Comparison of ENCODE assay signal across 22 cellular contexts in the genomic region with DNA sequence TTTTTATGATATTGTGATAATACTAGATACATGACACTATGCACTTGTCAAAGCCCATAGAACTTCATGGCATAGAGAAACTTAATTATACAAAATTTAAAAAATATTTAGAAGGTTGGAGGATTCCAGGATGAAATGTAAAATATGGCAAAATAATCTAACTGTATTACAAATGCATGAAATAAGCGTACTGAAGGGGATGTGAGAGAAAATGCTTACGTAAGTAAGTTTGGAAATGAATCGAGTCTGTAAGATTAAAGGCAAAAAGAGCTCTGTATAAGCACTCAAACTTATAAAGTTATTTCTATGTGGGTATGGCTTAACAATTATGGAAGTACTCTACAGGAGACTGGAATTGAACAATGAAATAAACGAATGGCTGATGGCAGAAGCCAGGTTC. TPM values are rescaled to one million over a fixed set of nuclear protein-coding genes. Genes with fewer than 3 reads are reported as not detected.
DNase-seq lines count a peak whose midpoint lies in the region; ATAC-seq and TF ChIP-seq lines count a peak whose summit lies in the region.
"Had no signal": no experiment of that assay in that cellular context is flagged by ENCODE, and none has a peak within 500 bp of the region (broad histone marks: within the 10 kb centered on the region; RNA-seq: fewer than 3 reads in every experiment).

No MANE protein-coding gene starts in this region.

- CTCF ChIA-PET in activated CD4-positive, alpha-beta T cell treated with anti-CD3 and anti-CD28 coated beads for 36 hours (lab: Charles Lee) = interaction anchor here (0.6 to 1.6 kb wide), 3 partner anchors 22 to 288 kb away, joined by 3 read pairs; no protein-coding TSS in a partner anchor
- CTCF ChIA-PET in T-cell (lab: Charles Lee) = interaction anchor here in 1 of 2 donors (0.6 kb wide), 1 partner anchor 284 kb away, joined by 3 read pairs; no protein-coding TSS in a partner anchor

- no peaks in the 10 kb centered on the region for H3K36me3 Mint-ChIP-seq in activated CD4-positive, alpha-beta T cell treated with anti-CD3 and anti-CD28 coated beads for 36 hours (ENCODE audit: low read depth)
- peaks cover 12% of the 10 kb centered on the region for H3K36me3 Mint-ChIP-seq in CD4-positive, CD25-positive, alpha-beta regulatory T cell
- H3K36me3 Mint-ChIP-seq in T-cell = no peaks in the 10 kb centered on the region
- H3K36me3 Mint-ChIP-seq: CD8-positive, alpha-beta T cell; IgD-negative memory B cell had no signal

- peak overlapping the region; percentile 9 for H3K27ac Mint-ChIP-seq in activated CD4-positive, alpha-beta T cell treated with anti-CD3 and anti-CD28 coated beads for 36 hours
- peak overlapping the region in 2 of 3 donors; percentile 33 to 60 for H3K27ac Mint-ChIP-seq in CD4-positive, CD25-positive, alpha-beta regulatory T cell
- H3K27ac Mint-ChIP-seq in T-cell = peak overlapping the region; percentile 89 to 96
- H3K27ac Mint-ChIP-seq: HFFc6, IgD-negative memory B cell had no signal

- H3K9ac ChIP-seq in Loucy (ENCODE audit: low read depth, low read length, poor library complexity, severe bottlenecking) = peak overlapping the region; percentile 35
- H3K9ac ChIP-seq: GM23248 had no signal

- no peaks in the 10 kb centered on the region for H3K9me3 ChIP-seq in CD4-positive, CD25-positive, alpha-beta regulatory T cell (ENCODE audit: control insufficient read depth in 2 of 2, low read length in 2 of 2)
- H3K9me3 ChIP-seq in Loucy (ENCODE audit: insufficient read depth, low read depth, low read length) = no peaks in the 10 kb centered on the region
- H3K9me3 ChIP-seq: A549 had no signal

- TF ChIP-seq CTCF in Loucy (conservative IDR thresholded peaks at IDR 0.05; ENCODE audit: low read length) = no peak

- H3K36me3 ChIP-seq in CD4-positive, CD25-positive, alpha-beta regulatory T cell (ENCODE audit: control insufficient read depth, insufficient read depth, low read length) = no peaks in the 10 kb centered on the region
- H3K36me3 ChIP-seq in Loucy (ENCODE audit: insufficient read depth, low read length) = no peaks in the 10 kb centered on the region

- no peaks in the 10 kb centered on the region for H3K27me3 ChIP-seq in CD4-positive, CD25-positive, alpha-beta regulatory T cell (ENCODE audit: control insufficient read depth, insufficient read depth, low read length)
- no peaks in the 10 kb centered on the region for H3K27me3 ChIP-seq in Loucy (ENCODE audit: insufficient read depth, low read length, poor library complexity, severe bottlenecking)

- peaks cover 6% of the 10 kb centered on the region for H3K9me3 Mint-ChIP-seq in activated CD4-positive, alpha-beta T cell treated with anti-CD3 and anti-CD28 coated beads for 36 hours (ENCODE audit: low read depth)
- peaks cover 0 to 10% (median 0%) of the 10 kb centered on the region in 7 donors for H3K9me3 Mint-ChIP-seq in CD4-positive, CD25-positive, alpha-beta regulatory T cell
- H3K9me3 Mint-ChIP-seq in T-cell = peaks cover 0 to 12% (median 0%) of the 10 kb centered on the region in 3 donors
- H3K9me3 Mint-ChIP-seq: HFFc6 had no signal

- intact Hi-C loops in activated CD4-positive, alpha-beta T cell treated with anti-CD3 and anti-CD28 coated beads for 36 hours (cut with DNase I, micrococcal nuclease) = loop anchor here (1.0 to 2.0 kb wide), 5 partner anchors 14 to 59 kb away; a partner anchor contains a TSS

- no peaks in the 10 kb centered on the region for H3K27me3 Mint-ChIP-seq in activated CD4-positive, alpha-beta T cell treated with anti-CD3 and anti-CD28 coated beads for 36 hours
- H3K27me3 Mint-ChIP-seq in CD4-positive, CD25-positive, alpha-beta regulatory T cell = no peaks in the 10 kb centered on the region
- H3K27me3 Mint-ChIP-seq in T-cell = no peaks in the 10 kb centered on the region
- H3K27me3 Mint-ChIP-seq: IgD-negative memory B cell had no signal

- no peak for DNase-seq in activated CD4-positive, alpha-beta T cell treated with anti-CD3 and anti-CD28 coated beads for 36 hours
- no peak for DNase-seq in activated CD4-positive, alpha-beta T cell treated with anti-CD3 and anti-CD28 coated beads, Interleukin-2, amount 50 U/mL, for 1 hour
- no peak for DNase-seq in CD4-positive, CD25-positive, alpha-beta regulatory T cell
- DNase-seq in T-cell = no peak
- no peak for DNase-seq in COLO829 (ENCODE audit: low spot score)
- DNase-seq in DMS 273 (lab: John Stamatoyannopoulos, UW; ENCODE audit: unreplicated experiment) = no peak
- DNase-seq: AML-193; CD8-positive, alpha-beta T cell; COR-L47; DMS79; GDM1; GM23248; H7; HFFc6; KBM-7 had no signal

- no peak overlapping the region for H3K27ac ChIP-seq in CD4-positive, CD25-positive, alpha-beta regulatory T cell (ENCODE audit: insufficient read depth, low read length, poor library complexity, severe bottlenecking)
- H3K27ac ChIP-seq: 22Rv1, A549, C4-2B, GM23248 had no signal

- peaks cover 48% of the 10 kb centered on the region for H3K4me1 Mint-ChIP-seq in activated CD4-positive, alpha-beta T cell treated with anti-CD3 and anti-CD28 coated beads for 36 hours
- H3K4me1 Mint-ChIP-seq in CD4-positive, CD25-positive, alpha-beta regulatory T cell = peaks cover 24 to 31% (median 27%) of the 10 kb centered on the region in 4 donors
- H3K4me1 Mint-ChIP-seq in T-cell = peaks cover 30 to 40% (median 34%) of the 10 kb centered on the region in 3 donors

- H2AFZ ChIP-seq in Loucy (ENCODE audit: low read length) = no peak overlapping the region
- H2AFZ ChIP-seq: GM23248 had no signal

- H3K4me1 ChIP-seq in CD4-positive, CD25-positive, alpha-beta regulatory T cell (ENCODE audit: control insufficient read depth, insufficient read depth, low read length, poor library complexity, severe bottlenecking) = peaks cover 19% of the 10 kb centered on the region
- peaks cover 40% of the 10 kb centered on the region for H3K4me1 ChIP-seq in Loucy (ENCODE audit: insufficient read depth, low read length, poor library complexity, severe bottlenecking)

- peak overlapping the region; percentile 45 for H3K4me3 ChIP-seq in CD4-positive, CD25-positive, alpha-beta regulatory T cell (ENCODE audit: low read depth, low read length)
- H3K4me3 ChIP-seq in Loucy (ENCODE audit: low read length, poor library complexity, severe bottlenecking) = peak overlapping the region; percentile 43
- H3K4me3 ChIP-seq: A549, GM23248 had no signal

- POLR2A ChIA-PET in activated CD4-positive, alpha-beta T cell treated with anti-CD3 and anti-CD28 coated beads for 36 hours (lab: Charles Lee) = no interaction called here
- POLR2A ChIA-PET in T-cell (lab: Charles Lee) = interaction anchor here in 1 of 2 donors (0.9 kb wide), 1 partner anchor 18 kb away, joined by 7 read pairs; no protein-coding TSS in a partner anchor

- H3K4me2 ChIP-seq in Loucy (ENCODE audit: low read depth, low read length, poor library complexity, severe bottlenecking) = peak overlapping the region; percentile 65
- H3K4me2 ChIP-seq: A549 had no signal

- no peak for ATAC-seq in activated CD4-positive, alpha-beta T cell treated with anti-CD3 and anti-CD28 coated beads for 36 hours
- no peak for ATAC-seq in CD4-positive, CD25-positive, alpha-beta regulatory T cell (ENCODE audit: low read depth in 2 of 2)
- ATAC-seq in T-cell (replicated peaks in 1 of 4) (no peak), GM21381 (IDR thresholded peaks at IDR 0.05; ENCODE audit: unreplicated experiment) (no peak)
- ATAC-seq: A549, HCT116 had no signal

- no peaks in the 10 kb centered on the region for H3F3A ChIP-seq in Loucy (ENCODE audit: low read depth)

- no peaks in the 10 kb centered on the region for H3K79me2 ChIP-seq in Loucy (ENCODE audit: insufficient read depth, low read length)

- H3K9me2 ChIP-seq in Loucy (replicated peaks; ENCODE audit: low read depth, low read length) = no peaks in the 10 kb centered on the region

- no peak overlapping the region for H3K4me3 Mint-ChIP-seq in activated CD4-positive, alpha-beta T cell treated with anti-CD3 and anti-CD28 coated beads for 36 hours
- H3K4me3 Mint-ChIP-seq in CD4-positive, CD25-positive, alpha-beta regulatory T cell = no peak overlapping the region
- H3K4me3 Mint-ChIP-seq in T-cell = no peak overlapping the region
- H3K4me3 Mint-ChIP-seq: CD8-positive, alpha-beta T cell; HFFc6 had no signal

- no peaks in the 10 kb centered on the region for H4K20me1 ChIP-seq in Loucy (ENCODE audit: insufficient read depth, low read length, poor library complexity, severe bottlenecking)

RNA-seq across cellular contexts. Expression of a gene that starts 13.4 kb away (rescaled TPM):
- 10 to 100 TPM; 16.4 to 25.2 TPM for total RNA-seq in activated CD4-positive, alpha-beta T cell treated with anti-CD3 and anti-CD28 coated beads for 36 hours
- 36.4 TPM for total RNA-seq in CD4-positive, CD25-positive, alpha-beta regulatory T cell
- polyA plus RNA-seq in CD4-positive, CD25-positive, alpha-beta regulatory T cell = 10 to 100 TPM; 57.9 to 81.4 (median 68.5) TPM
- total RNA-seq in T-cell = 10 to 100 TPM; 30.0 to 60.3 (median 37.6) TPM

Comparison
In these comparisons a context has a peak if more than half of its experiments do, and no peak if none do; other contexts are left out.
1. H3K27ac Mint-ChIP-seq: peak in every context shown above with its lines; median percentile 92 in T-cell; 46 in CD4-positive, CD25-positive, alpha-beta regulatory T cell; 9 in activated CD4-positive, alpha-beta T cell treated with anti-CD3 and anti-CD28 coated beads for 36 hours.